In genomic region chr1:10813801-10814200, GRCh38 we compare ENCODE assay signal across 23 cellular contexts.
"Had no signal": no experiment of that assay in that cellular context is flagged by ENCODE, and none has a peak within 500 bp of the region (broad histone marks: within the 10 kb centered on the region; RNA-seq: fewer than 3 reads in every experiment).

No MANE protein-coding gene starts in this region.

- H3K27me3 ChIP-seq: hepatocyte, right atrium auricular region, testis had no signal

- H3K27ac ChIP-seq: dorsolateral prefrontal cortex, hepatocyte, neutrophil, right atrium auricular region, sigmoid colon, skin epidermis, testis, tibial nerve had no signal

- H3K36me3 Mint-ChIP-seq: naive B cell; stimulated activated naive B cell treated with anti-CD40 and anti-IgM and Interleukin-4, amounts not matched to agents 10 μg/mL and 1 μg/mL and 100 μg/mL, for 72 hours had no signal

- H3K4me1 ChIP-seq: sigmoid colon had no signal

- H3K4me1 Mint-ChIP-seq: stimulated activated naive B cell treated with anti-CD40 and anti-IgM and Interleukin-4, amounts not matched to agents 10 μg/mL and 1 μg/mL and 100 μg/mL, for 72 hours; stimulated activated naive CD8-positive, alpha-beta T cell treated with anti-CD3 and anti-CD28 coated beads, Interleukin-15, amount 100 ng/mL, for 72 hours had no signal

- H3K36me3 ChIP-seq: neutrophil, right atrium auricular region, sigmoid colon, tibial nerve had no signal

- H3K4me3 Mint-ChIP-seq: naive B cell; nephron progenitor cell; stimulated activated naive B cell treated with anti-CD40 and anti-IgM and Interleukin-4, amounts not matched to agents 10 μg/mL and 1 μg/mL and 100 μg/mL, for 72 hours; stimulated activated naive CD8-positive, alpha-beta T cell treated with anti-CD3 and anti-CD28 coated beads, Interleukin-15, amount 100 ng/mL, for 72 hours had no signal

- H3K9me3 Mint-ChIP-seq: naive B cell; nephron progenitor cell; stimulated activated naive B cell treated with anti-CD40 and anti-IgM and Interleukin-4, amounts not matched to agents 10 μg/mL and 1 μg/mL and 100 μg/mL, for 72 hours; stimulated activated naive CD8-positive, alpha-beta T cell treated with anti-CD3 and anti-CD28 coated beads, Interleukin-15, amount 100 ng/mL, for 72 hours had no signal

- H3K27ac Mint-ChIP-seq: naive B cell; nephron progenitor cell; stimulated activated naive B cell treated with anti-CD40 and anti-IgM and Interleukin-4, amounts not matched to agents 10 μg/mL and 1 μg/mL and 100 μg/mL, for 72 hours had no signal

- DNase-seq: cortex of kidney; dorsolateral prefrontal cortex; effector CD8-positive, alpha-beta T cell; foreskin melanocyte; head of caudate nucleus; left colon; left ventricle myocardium superior; mesenchymal stem cell; midbrain; naive B cell; nephron progenitor cell; sigmoid colon; stimulated activated CD4-positive, alpha-beta T cell treated with anti-CD3 and anti-CD28 coated beads, Interleukin-2, amount 100 ng/mL, for 24 hours; stimulated activated CD4-positive, alpha-beta T cell treated with anti-CD3 and anti-CD28 coated beads, Interleukin-4, amount 100 ng/mL, for 4 hours; stimulated activated naive B cell treated with anti-CD40 and anti-IgM and Interleukin-4, amounts not matched to agents 10 μg/mL and 1 μg/mL and 100 μg/mL, for 72 hours; stimulated activated naive CD8-positive, alpha-beta T cell treated with anti-CD3 and anti-CD28 coated beads, Interleukin-15, amount 100 ng/mL, for 72 hours; testis had no signal

- H3K4me3 ChIP-seq: dorsolateral prefrontal cortex, hepatocyte, lung, right atrium auricular region, sigmoid colon, skin epidermis, testis, tibial nerve had no signal

- H3K9me3 ChIP-seq: neutrophil, right atrium auricular region, sigmoid colon, testis, tibial nerve had no signal
